ENCODE assay signal across 20 cellular contexts in genomic region chr5:110940136-110940535, GRCh38.
"Had no signal": no experiment of that assay in that cellular context is flagged by ENCODE, and none has a peak within 500 bp of the region (broad histone marks: within the 10 kb centered on the region; RNA-seq: fewer than 3 reads in every experiment).

No MANE protein-coding gene starts in this region.

- ATAC-seq: left lobe of liver; mucosa of descending colon; naive thymus-derived CD8-positive, alpha-beta T cell; psoas muscle; right lobe of liver; stimulated activated naive CD8-positive, alpha-beta T cell treated with anti-CD3 and anti-CD28 coated beads, Interleukin-15, Interleukin-2, amounts not matched to agents 100 U/mL and 50 U/mL, for 24 hours had no signal

- H3K36me3 ChIP-seq: neutrophil, right lobe of liver, suprapubic skin, thyroid gland, uterus had no signal

- DNase-seq: effector CD4-positive, alpha-beta T cell; foreskin melanocyte; head of caudate nucleus; hippocampal formation; kidney glomerular epithelial cell; mammary epithelial cell; mucosa of descending colon; naive thymus-derived CD8-positive, alpha-beta T cell; psoas muscle; retina; right lobe of liver; stimulated activated CD4-positive, alpha-beta T cell treated with anti-CD3 and anti-CD28 coated beads, Interleukin-12 subunit alpha, Interleukin-12 subunit beta, amount 100 ng/mL, for 4 hours; stimulated activated naive CD8-positive, alpha-beta T cell treated with anti-CD3 and anti-CD28 coated beads, Interleukin-15, Interleukin-2, amounts not matched to agents 100 U/mL and 50 U/mL, for 24 hours; thyroid gland; uterus had no signal

- H3K27ac Mint-ChIP-seq: naive thymus-derived CD8-positive, alpha-beta T cell; type B pancreatic cell had no signal

- H3K4me1 Mint-ChIP-seq: naive thymus-derived CD8-positive, alpha-beta T cell had no signal

- H3K27me3 ChIP-seq: neutrophil, right lobe of liver, suprapubic skin, thyroid gland, uterus had no signal

- H3K4me1 ChIP-seq: psoas muscle, suprapubic skin, thyroid gland, uterus had no signal

- H3K36me3 Mint-ChIP-seq: naive thymus-derived CD8-positive, alpha-beta T cell; type B pancreatic cell had no signal

- H3K4me3 ChIP-seq: coronary artery, mucosa of descending colon, psoas muscle, right lobe of liver, suprapubic skin, thyroid gland, uterus had no signal

- H3K9me3 Mint-ChIP-seq: type B pancreatic cell had no signal

- H3K4me3 Mint-ChIP-seq: naive thymus-derived CD8-positive, alpha-beta T cell; type B pancreatic cell had no signal

- H3K27ac ChIP-seq: coronary artery, neutrophil, psoas muscle, right lobe of liver, suprapubic skin, thyroid gland, uterus had no signal
